Comparison of ENCODE assay signal across 13 cellular contexts in genomic region chr5:45796959-45797553, GRCh38.
A peak's percentile ranks its signal among the peaks of the same experiment; 100 is the strongest.
DNase-seq lines count a peak whose midpoint lies in the region; ATAC-seq and TF ChIP-seq lines count a peak whose summit lies in the region.
"Had no signal": no experiment of that assay in that cellular context is flagged by ENCODE, and none has a peak within 500 bp of the region (broad histone marks: within the 10 kb centered on the region; RNA-seq: fewer than 3 reads in every experiment).

No MANE protein-coding gene starts in this region.

- H3K27ac ChIP-seq in C4-2B (no peak overlapping the region), PC-3 (ENCODE audit: low read length) (no peak overlapping the region)

- TF ChIP-seq CTCF in C4-2B (conservative IDR thresholded peaks at IDR 0.05) (peak; percentile 82), GM12875 (IDR thresholded peaks at IDR 0.05; ENCODE audit: borderline replicate concordance, insufficient read depth, low read depth, low read length) (peak; percentile 50; the same call in 1 of the 2 replicates), PC-3 (conservative IDR thresholded peaks at IDR 0.05; ENCODE audit: low read depth, low read length) (peak; percentile 62), fibroblast of mammary gland (conservative IDR thresholded peaks at IDR 0.05; ENCODE audit: control insufficient read depth, insufficient read depth, low read depth, low read length) (peak; percentile 34)

- no peaks in the 10 kb centered on the region for H3K36me3 ChIP-seq in PC-3 (ENCODE audit: low read depth, low read length)
- H3K36me3 ChIP-seq: HAP-1 had no signal

- H3K9me3 ChIP-seq in PC-3 (ENCODE audit: low read length): peaks cover 17% of the 10 kb centered on the region
- H3K9me3 ChIP-seq: HAP-1 had no signal

- intact Hi-C loops in PC-3 (cut with micrococcal nuclease): no loop called here

- H3K4me1 ChIP-seq in PC-3 (ENCODE audit: insufficient read depth, low read length): no peaks in the 10 kb centered on the region
- H3K4me1 ChIP-seq: HAP-1 had no signal

- H3K4me3 ChIP-seq in GM12875 (ENCODE audit: low read depth, low read length) (no peak overlapping the region), PC-3 (ENCODE audit: low read length) (no peak overlapping the region), fibroblast of mammary gland (ENCODE audit: control insufficient read depth, low read depth, low read length) (no peak overlapping the region)
- H3K4me3 ChIP-seq: HAP-1 had no signal

- H3K27me3 ChIP-seq in PC-3 (ENCODE audit: low read length): no peaks in the 10 kb centered on the region

- H3K79me2 ChIP-seq in PC-3 (ENCODE audit: low read length): no peaks in the 10 kb centered on the region

- no peak overlapping the region for H3K9ac ChIP-seq in PC-3 (ENCODE audit: low read length)

- no peaks in the 10 kb centered on the region for H3F3A ChIP-seq in PC-3 (ENCODE audit: low read length, unreplicated experiment)

- POLR2A ChIA-PET in PC-3 (lab: Charles Lee; ENCODE audit: unreplicated experiment): no interaction called here

- no peaks in the 10 kb centered on the region for H4K20me1 ChIP-seq in PC-3 (ENCODE audit: low read length)

- no peak overlapping the region for H3K4me2 ChIP-seq in PC-3 (ENCODE audit: low read length)

- no peak overlapping the region for H2AFZ ChIP-seq in PC-3 (ENCODE audit: low read length)

- peak; percentile 9 for DNase-seq in PC-3
- no peak for DNase-seq in fibroblast of mammary gland (ENCODE audit: low read depth)
- no peak for DNase-seq in NCI-H2227 (lab: John Stamatoyannopoulos, UW; ENCODE audit: unreplicated experiment)
- no peak for DNase-seq in stimulated activated CD4-positive, alpha-beta T cell treated with anti-CD3 and anti-CD28 coated beads, Interleukin-15, amount 100 ng/mL, for 24 hours
- DNase-seq in NCI-H1436 treated with DMSO at 0.1 percent for 48 hours (lab: John Stamatoyannopoulos, UW): no peak
- DNase-seq: Calu3; central memory CD4-positive, alpha-beta T cell; left colon; stimulated activated naive CD4-positive, alpha-beta T cell had no signal

- no peaks in the 10 kb centered on the region for H3K9me2 ChIP-seq in PC-3 (replicated peaks; ENCODE audit: low read length)

- no TSS peak for BruUV-seq in PC-3 (replicated peaks; lab: Mats Ljungman, UMichigan)

- CTCF ChIA-PET in PC-3 (lab: Charles Lee): no interaction called here

- ATAC-seq in PC-3 (no peak), HG02840 (IDR thresholded peaks at IDR 0.05; ENCODE audit: low FRiP score, unreplicated experiment) (no peak)
- ATAC-seq: left colon had no signal
